Comparison of ENCODE assay signal across 23 cellular contexts in the genomic region with DNA sequence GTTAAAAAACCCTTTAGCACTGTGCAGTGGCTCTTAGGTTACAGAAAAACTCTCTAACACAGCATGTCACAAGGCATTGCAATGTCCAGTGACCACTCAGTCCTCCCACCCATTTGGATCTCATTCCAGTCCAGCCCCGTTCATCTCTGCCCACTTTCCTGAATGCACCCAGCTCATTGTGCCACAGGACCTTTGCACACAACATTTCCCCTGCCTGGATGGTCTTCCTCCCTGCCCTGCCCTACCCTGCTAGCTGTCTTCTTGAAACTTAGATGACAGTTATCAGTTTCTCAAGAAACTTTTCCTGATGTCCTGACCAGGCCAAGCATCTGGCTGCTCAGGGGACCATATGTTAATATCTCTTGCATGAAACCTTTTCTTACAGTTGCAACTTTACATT.
DNase-seq lines count a peak whose midpoint lies in the region; ATAC-seq and TF ChIP-seq lines count a peak whose summit lies in the region.
"Had no signal": no experiment of that assay in that cellular context is flagged by ENCODE, and none has a peak within 500 bp of the region (broad histone marks: within the 10 kb centered on the region; RNA-seq: fewer than 3 reads in every experiment).

No MANE protein-coding gene starts in this region.

- DNase-seq in activated naive CD8-positive, alpha-beta T cell treated with anti-CD3 and anti-CD28 coated beads, Interleukin-2, amount 10 ng/mL, durations not matched to agents 7 days and 5 days = no peak
- DNase-seq in activated naive CD8-positive, alpha-beta T cell treated with anti-CD3 and anti-CD28 coated beads, Interleukin-2, amount 50 U/mL, for 24 hours = no peak
- no peak for DNase-seq in WTC11 (ENCODE audit: low spot score)
- no peak for DNase-seq in lung (ENCODE audit: low spot score)
- no peak for DNase-seq in stimulated activated effector memory CD8-positive, alpha-beta T cell treated with anti-CD3 and anti-CD28 coated beads, Interleukin-12 subunit alpha, Interleukin-12 subunit beta, amount 100 ng/mL, for 72 hours (ENCODE audit: low spot score in 2 of 2)
- DNase-seq in RPMI8226 = no peak
- no peak for DNase-seq in T-helper 1 cell
- no peak for DNase-seq in mucosa of gallbladder (ENCODE audit: low spot score)
- DNase-seq: BE2C; DMS153; DND-41; MM.1S; NCI-H1694; NCI-H2029 treated with DMSO at 0.1 percent for 48 hours; NCI-H446 treated with DMSO at 0.1 percent for 48 hours; NCI-H82; NK-92 treated with Interleukin-12 subunit alpha and Interleukin-12 subunit beta, amount 100 ng/mL, for 24 hours; SHP77 treated with DMSO at 0.1 percent for 48 hours had no signal

- peak overlapping the region in 1 of 2 donors; percentile 33 for H3K27ac ChIP-seq in lung (ENCODE audit: low read depth in 1 of 2, low read length in 1 of 2)
- H3K27ac ChIP-seq: 22Rv1, KMS-11, SK-N-MC had no signal

- H3K9me3 ChIP-seq in lung (ENCODE audit: control insufficient read depth in 2 of 2, insufficient read depth in 1 of 2, low read length in 1 of 2) = no peaks in the 10 kb centered on the region
- H3K9me3 ChIP-seq: BE2C had no signal

- H3K4me1 ChIP-seq in lung (ENCODE audit: control insufficient read depth in 2 of 2, insufficient read depth in 2 of 2, low read length in 2 of 2) = peaks cover 0 to 8% of the 10 kb centered on the region in 2 donors

- CTCF ChIA-PET in WTC11 (lab: Charles Lee) = interaction anchor here (0.7 kb wide), 1 partner anchor 33 kb away, joined by 3 read pairs; no protein-coding TSS in a partner anchor

- H3K27me3 ChIP-seq in lung (ENCODE audit: control insufficient read depth, insufficient read depth) = no peaks in the 10 kb centered on the region
- H3K27me3 ChIP-seq: BE2C had no signal

- no peaks in the 10 kb centered on the region for H3K27me3 Mint-ChIP-seq in activated naive CD8-positive, alpha-beta T cell treated with anti-CD3 and anti-CD28 coated beads, Interleukin-2, amount 10 ng/mL, durations not matched to agents 7 days and 5 days
- H3K27me3 Mint-ChIP-seq in activated naive CD8-positive, alpha-beta T cell treated with anti-CD3 and anti-CD28 coated beads, Interleukin-2, amount 50 U/mL, for 24 hours = no peaks in the 10 kb centered on the region
- H3K27me3 Mint-ChIP-seq in WTC11 (ENCODE audit: low read depth) = no peaks in the 10 kb centered on the region
- H3K27me3 Mint-ChIP-seq: IgD-negative memory B cell had no signal

- peaks cover 9% of the 10 kb centered on the region for H3K4me1 Mint-ChIP-seq in activated naive CD8-positive, alpha-beta T cell treated with anti-CD3 and anti-CD28 coated beads, Interleukin-2, amount 10 ng/mL, durations not matched to agents 7 days and 5 days
- H3K4me1 Mint-ChIP-seq in activated naive CD8-positive, alpha-beta T cell treated with anti-CD3 and anti-CD28 coated beads, Interleukin-2, amount 50 U/mL, for 24 hours = peaks cover 15% of the 10 kb centered on the region
- H3K4me1 Mint-ChIP-seq in WTC11 = peaks cover 12% of the 10 kb centered on the region
- peaks cover 22% of the 10 kb centered on the region for H3K4me1 Mint-ChIP-seq in stimulated activated effector memory CD8-positive, alpha-beta T cell treated with anti-CD3 and anti-CD28 coated beads, Interleukin-12 subunit alpha, Interleukin-12 subunit beta, amount 100 ng/mL, for 72 hours

- no peak overlapping the region for H3K4me3 Mint-ChIP-seq in activated naive CD8-positive, alpha-beta T cell treated with anti-CD3 and anti-CD28 coated beads, Interleukin-2, amount 10 ng/mL, durations not matched to agents 7 days and 5 days
- H3K4me3 Mint-ChIP-seq in activated naive CD8-positive, alpha-beta T cell treated with anti-CD3 and anti-CD28 coated beads, Interleukin-2, amount 50 U/mL, for 24 hours = no peak overlapping the region
- no peak overlapping the region for H3K4me3 Mint-ChIP-seq in WTC11
- H3K4me3 Mint-ChIP-seq in stimulated activated effector memory CD8-positive, alpha-beta T cell treated with anti-CD3 and anti-CD28 coated beads, Interleukin-12 subunit alpha, Interleukin-12 subunit beta, amount 100 ng/mL, for 72 hours = no peak overlapping the region
- H3K4me3 Mint-ChIP-seq: CD14-positive monocyte, IgD-negative memory B cell had no signal

- no peaks in the 10 kb centered on the region for H3K9me3 Mint-ChIP-seq in activated naive CD8-positive, alpha-beta T cell treated with anti-CD3 and anti-CD28 coated beads, Interleukin-2, amount 10 ng/mL, durations not matched to agents 7 days and 5 days
- H3K9me3 Mint-ChIP-seq in activated naive CD8-positive, alpha-beta T cell treated with anti-CD3 and anti-CD28 coated beads, Interleukin-2, amount 50 U/mL, for 24 hours = no peaks in the 10 kb centered on the region
- H3K9me3 Mint-ChIP-seq in WTC11 = no peaks in the 10 kb centered on the region
- no peaks in the 10 kb centered on the region for H3K9me3 Mint-ChIP-seq in stimulated activated effector memory CD8-positive, alpha-beta T cell treated with anti-CD3 and anti-CD28 coated beads, Interleukin-12 subunit alpha, Interleukin-12 subunit beta, amount 100 ng/mL, for 72 hours
- H3K9me3 Mint-ChIP-seq: CD14-positive monocyte, IgD-negative memory B cell had no signal

- H3K36me3 ChIP-seq in lung (ENCODE audit: control insufficient read depth in 2 of 2, insufficient read depth in 2 of 2, low read length in 2 of 2) = peaks cover 0 to 4% of the 10 kb centered on the region in 2 donors
- H3K36me3 ChIP-seq: BE2C had no signal

- WGBS in lung, 2 donors = 67 to 96% methylated on average over 1 of the region's 1 CpG

- no peak for ATAC-seq in activated naive CD8-positive, alpha-beta T cell treated with anti-CD3 and anti-CD28 coated beads, Interleukin-2, amount 10 ng/mL, durations not matched to agents 7 days and 5 days (ENCODE audit: low read depth)
- no peak for ATAC-seq in activated naive CD8-positive, alpha-beta T cell treated with anti-CD3 and anti-CD28 coated beads, Interleukin-2, amount 50 U/mL, for 24 hours
- ATAC-seq in WTC11 (no peak), lung (ENCODE audit: insufficient read depth, low FRiP score) (no peak)
- ATAC-seq in stimulated activated effector memory CD8-positive, alpha-beta T cell treated with anti-CD3 and anti-CD28 coated beads, Interleukin-12 subunit alpha, Interleukin-12 subunit beta, amount 100 ng/mL, for 72 hours = no peak

- POLR2A ChIA-PET in activated naive CD8-positive, alpha-beta T cell treated with anti-CD3 and anti-CD28 coated beads, Interleukin-2, amount 10 ng/mL, durations not matched to agents 7 days and 5 days (lab: Charles Lee) = no interaction called here
- POLR2A ChIA-PET in WTC11 (lab: Charles Lee) = interaction anchor here (0.6 kb wide), 1 partner anchor 35 kb away, joined by 3 read pairs; no protein-coding TSS in a partner anchor

- TF ChIP-seq CTCF in WTC11 (IDR thresholded peaks at IDR 0.05) = no peak
- no peak for TF ChIP-seq CTCF in lung (IDR thresholded peaks at IDR 0.05; ENCODE audit: control extremely low read depth, extremely low read depth)

- no peaks in the 10 kb centered on the region for H3K36me3 Mint-ChIP-seq in activated naive CD8-positive, alpha-beta T cell treated with anti-CD3 and anti-CD28 coated beads, Interleukin-2, amount 10 ng/mL, durations not matched to agents 7 days and 5 days
- H3K36me3 Mint-ChIP-seq in activated naive CD8-positive, alpha-beta T cell treated with anti-CD3 and anti-CD28 coated beads, Interleukin-2, amount 50 U/mL, for 24 hours (ENCODE audit: low read depth) = peaks cover 9% of the 10 kb centered on the region
- no peaks in the 10 kb centered on the region for H3K36me3 Mint-ChIP-seq in WTC11
- H3K36me3 Mint-ChIP-seq in stimulated activated effector memory CD8-positive, alpha-beta T cell treated with anti-CD3 and anti-CD28 coated beads, Interleukin-12 subunit alpha, Interleukin-12 subunit beta, amount 100 ng/mL, for 72 hours = peaks cover 6% of the 10 kb centered on the region

- H3K27ac Mint-ChIP-seq in activated naive CD8-positive, alpha-beta T cell treated with anti-CD3 and anti-CD28 coated beads, Interleukin-2, amount 10 ng/mL, durations not matched to agents 7 days and 5 days = peak overlapping the region; percentile 19
- no peak overlapping the region for H3K27ac Mint-ChIP-seq in activated naive CD8-positive, alpha-beta T cell treated with anti-CD3 and anti-CD28 coated beads, Interleukin-2, amount 50 U/mL, for 24 hours
- peak overlapping the region; percentile 13; the same call in 1 of the 2 replicates for H3K27ac Mint-ChIP-seq in WTC11
- peak overlapping the region; percentile 71 for H3K27ac Mint-ChIP-seq in stimulated activated effector memory CD8-positive, alpha-beta T cell treated with anti-CD3 and anti-CD28 coated beads, Interleukin-12 subunit alpha, Interleukin-12 subunit beta, amount 100 ng/mL, for 72 hours

- H3K4me3 ChIP-seq in lung = peak overlapping the region; percentile 1
- H3K4me3 ChIP-seq: SK-N-MC had no signal

TF ChIP-seq in WTC11, 78 proteins besides CTCF, POLR2A, EP300 and RAD21 (continues in another document):
- TF ChIP-seq EMX1 (CRISPR knock-in tag; IDR thresholded peaks at IDR 0.05) (no peak), SP1 (CRISPR knock-in tag; conservative IDR thresholded peaks at IDR 0.05) (no peak), MXD4 (CRISPR knock-in tag; IDR thresholded peaks at IDR 0.05; ENCODE audit: borderline replicate concordance) (no peak), TEAD1 (CRISPR knock-in tag; IDR thresholded peaks at IDR 0.05) (no peak), SMAD3 (CRISPR knock-in tag; IDR thresholded peaks at IDR 0.05; ENCODE audit: borderline replicate concordance) (no peak), JAZF1 (CRISPR knock-in tag; IDR thresholded peaks at IDR 0.05) (no peak)
- TF ChIP-seq, protein P1, sequence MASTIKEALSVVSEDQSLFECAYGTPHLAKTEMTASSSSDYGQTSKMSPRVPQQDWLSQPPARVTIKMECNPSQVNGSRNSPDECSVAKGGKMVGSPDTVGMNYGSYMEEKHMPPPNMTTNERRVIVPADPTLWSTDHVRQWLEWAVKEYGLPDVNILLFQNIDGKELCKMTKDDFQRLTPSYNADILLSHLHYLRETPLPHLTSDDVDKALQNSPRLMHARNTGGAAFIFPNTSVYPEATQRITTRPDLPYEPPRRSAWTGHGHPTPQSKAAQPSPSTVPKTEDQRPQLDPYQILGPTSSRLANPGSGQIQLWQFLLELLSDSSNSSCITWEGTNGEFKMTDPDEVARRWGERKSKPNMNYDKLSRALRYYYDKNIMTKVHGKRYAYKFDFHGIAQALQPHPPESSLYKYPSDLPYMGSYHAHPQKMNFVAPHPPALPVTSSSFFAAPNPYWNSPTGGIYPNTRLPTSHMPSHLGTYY (CRISPR knock-in tag; IDR thresholded peaks at IDR 0.05) = no peak
- TF ChIP-seq, protein P2, sequence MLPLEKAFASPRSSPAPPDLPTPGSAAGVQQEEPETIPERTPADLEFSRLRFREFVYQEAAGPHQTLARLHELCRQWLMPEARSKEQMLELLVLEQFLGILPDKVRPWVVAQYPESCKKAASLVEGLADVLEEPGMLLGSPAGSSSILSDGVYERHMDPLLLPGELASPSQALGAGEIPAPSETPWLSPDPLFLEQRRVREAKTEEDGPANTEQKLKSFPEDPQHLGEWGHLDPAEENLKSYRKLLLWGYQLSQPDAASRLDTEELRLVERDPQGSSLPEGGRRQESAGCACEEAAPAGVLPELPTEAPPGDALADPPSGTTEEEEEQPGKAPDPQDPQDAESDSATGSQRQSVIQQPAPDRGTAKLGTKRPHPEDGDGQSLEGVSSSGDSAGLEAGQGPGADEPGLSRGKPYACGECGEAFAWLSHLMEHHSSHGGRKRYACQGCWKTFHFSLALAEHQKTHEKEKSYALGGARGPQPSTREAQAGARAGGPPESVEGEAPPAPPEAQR (CRISPR knock-in tag; IDR thresholded peaks at IDR 0.05) = no peak
